37 cellular contexts compared by ENCODE assay signal in genomic region chr6:118971682-118972081, GRCh38.
"Had no signal": no experiment of that assay in that cellular context is flagged by ENCODE, and none has a peak within 500 bp of the region (broad histone marks: within the 10 kb centered on the region; RNA-seq: fewer than 3 reads in every experiment).

No MANE protein-coding gene starts in this region.

- H3K27ac Mint-ChIP-seq: activated CD4-positive, alpha-beta memory T cell treated with anti-CD3 and anti-CD28 coated beads, Interleukin-2, amount 10 ng/mL, durations not matched to agents 7 days and 5 days; activated CD4-positive, alpha-beta T cell treated with anti-CD3 and anti-CD28 coated beads for 36 hours; activated CD4-positive, alpha-beta T cell treated with anti-CD3 and anti-CD28 coated beads, Interleukin-2, amount 10 ng/mL, durations not matched to agents 7 days and 5 days; activated CD8-positive, alpha-beta memory T cell treated with anti-CD3 and anti-CD28 coated beads, Interleukin-2, amount 10 ng/mL, durations not matched to agents 7 days and 5 days; activated CD8-positive, alpha-beta T cell treated with anti-CD3 and anti-CD28 coated beads, Interleukin-2, amount 10 ng/mL, durations not matched to agents 7 days and 5 days; activated naive CD4-positive, alpha-beta T cell treated with anti-CD3 and anti-CD28 coated beads for 36 hours; activated naive CD4-positive, alpha-beta T cell treated with anti-CD3 and anti-CD28 coated beads, Interleukin-2, amount 50 U/mL, for 72 hours; activated naive CD8-positive, alpha-beta T cell treated with anti-CD3 and anti-CD28 coated beads for 36 hours; activated T-cell treated with anti-CD3 and anti-CD28 coated beads, Interleukin-2, amount 50 U/mL, for 24 hours; activated T-helper 2 cell treated with anti-CD3 and anti-CD28 coated beads, Interferon-gamma antibody, Interleukin-2, Interleukin-4, amounts not matched to agents 10 μg/mL and 5 μg/mL and 100 μg/mL, durations not matched to agents 14 hours and 24 hours and 36 hours; T-helper 1 cell treated with Interleukin-12 subunit alpha and Interleukin-12 subunit beta and Interleukin-4 antibody, amounts not matched to agents 30 μg/mL and 1 μg/mL, for 36 hours; T-helper 2 cell treated with Interferon-gamma antibody and Interleukin-4, amounts not matched to agents 5 μg/mL and 100 μg/mL, for 36 hours had no signal

- H3K27ac ChIP-seq: adrenal gland, body of pancreas, brain microvascular endothelial cell, cardiac muscle cell, VCaP had no signal

- H3K9me3 Mint-ChIP-seq: activated CD4-positive, alpha-beta memory T cell treated with anti-CD3 and anti-CD28 coated beads, Interleukin-2, amount 10 ng/mL, durations not matched to agents 7 days and 5 days; activated CD4-positive, alpha-beta T cell treated with anti-CD3 and anti-CD28 coated beads, Interleukin-2, amount 10 ng/mL, durations not matched to agents 7 days and 5 days; activated naive CD4-positive, alpha-beta T cell treated with anti-CD3 and anti-CD28 coated beads for 36 hours; activated naive CD4-positive, alpha-beta T cell treated with anti-CD3 and anti-CD28 coated beads, Interleukin-2, amount 50 U/mL, for 72 hours; activated naive CD8-positive, alpha-beta T cell treated with anti-CD3 and anti-CD28 coated beads for 36 hours; activated T-cell treated with anti-CD3 and anti-CD28 coated beads, Interleukin-2, amount 50 U/mL, for 24 hours; activated T-helper 2 cell treated with anti-CD3 and anti-CD28 coated beads, Interferon-gamma antibody, Interleukin-2, Interleukin-4, amounts not matched to agents 10 μg/mL and 5 μg/mL and 100 μg/mL, durations not matched to agents 14 hours and 24 hours and 36 hours; central memory CD8-positive, alpha-beta T cell; T-helper 1 cell treated with Interleukin-12 subunit alpha and Interleukin-12 subunit beta and Interleukin-4 antibody, amounts not matched to agents 30 μg/mL and 1 μg/mL, for 36 hours; T-helper 2 cell treated with Interferon-gamma antibody and Interleukin-4, amounts not matched to agents 5 μg/mL and 100 μg/mL, for 36 hours had no signal

- H3K36me3 Mint-ChIP-seq: activated CD8-positive, alpha-beta memory T cell treated with anti-CD3 and anti-CD28 coated beads, Interleukin-2, amount 10 ng/mL, durations not matched to agents 7 days and 5 days; activated naive CD4-positive, alpha-beta T cell treated with anti-CD3 and anti-CD28 coated beads, Interleukin-2, amount 50 U/mL, for 72 hours; activated naive CD8-positive, alpha-beta T cell treated with anti-CD3 and anti-CD28 coated beads for 36 hours had no signal

- ATAC-seq: activated CD4-positive, alpha-beta T cell treated with anti-CD3 and anti-CD28 coated beads for 36 hours; activated CD4-positive, CD25-positive, alpha-beta regulatory T cell treated with anti-CD3 and anti-CD28 coated beads, Interleukin-2, amount 50 U/mL, for 24 hours; activated CD8-positive, alpha-beta memory T cell treated with anti-CD3 and anti-CD28 coated beads, Interleukin-2, amount 10 ng/mL, durations not matched to agents 7 days and 5 days; activated CD8-positive, alpha-beta T cell treated with anti-CD3 and anti-CD28 coated beads, Interleukin-2, amount 10 ng/mL, durations not matched to agents 7 days and 5 days; activated naive CD4-positive, alpha-beta T cell treated with anti-CD3 and anti-CD28 coated beads, Interleukin-2, amount 50 U/mL, for 72 hours; body of pancreas had no signal

- H3K9me3 ChIP-seq: adrenal gland, body of pancreas had no signal

- H3K27me3 ChIP-seq: adrenal gland, body of pancreas, brain microvascular endothelial cell, cardiac muscle cell had no signal

- H3K4me1 ChIP-seq: adrenal gland, body of pancreas had no signal

- H3K4me3 Mint-ChIP-seq: activated CD4-positive, alpha-beta memory T cell treated with anti-CD3 and anti-CD28 coated beads, Interleukin-2, amount 10 ng/mL, durations not matched to agents 7 days and 5 days; activated CD4-positive, alpha-beta T cell treated with anti-CD3 and anti-CD28 coated beads for 36 hours; activated CD4-positive, alpha-beta T cell treated with anti-CD3 and anti-CD28 coated beads, Interleukin-2, amount 10 ng/mL, durations not matched to agents 7 days and 5 days; activated CD8-positive, alpha-beta memory T cell treated with anti-CD3 and anti-CD28 coated beads, Interleukin-2, amount 10 ng/mL, durations not matched to agents 7 days and 5 days; activated CD8-positive, alpha-beta T cell treated with anti-CD3 and anti-CD28 coated beads, Interleukin-2, amount 10 ng/mL, durations not matched to agents 7 days and 5 days; activated naive CD4-positive, alpha-beta T cell treated with anti-CD3 and anti-CD28 coated beads for 36 hours; activated naive CD8-positive, alpha-beta T cell treated with anti-CD3 and anti-CD28 coated beads for 36 hours; activated T-cell treated with anti-CD3 and anti-CD28 coated beads, Interleukin-2, amount 50 U/mL, for 24 hours; central memory CD8-positive, alpha-beta T cell; T-helper 1 cell treated with Interleukin-12 subunit alpha and Interleukin-12 subunit beta and Interleukin-4 antibody, amounts not matched to agents 30 μg/mL and 1 μg/mL, for 36 hours; T-helper 2 cell treated with Interferon-gamma antibody and Interleukin-4, amounts not matched to agents 5 μg/mL and 100 μg/mL, for 36 hours had no signal

- H3K4me3 ChIP-seq: adrenal gland, body of pancreas, cardiac muscle cell had no signal

- H3K4me1 Mint-ChIP-seq: activated CD4-positive, alpha-beta memory T cell treated with anti-CD3 and anti-CD28 coated beads, Interleukin-2, amount 10 ng/mL, durations not matched to agents 7 days and 5 days; activated CD4-positive, alpha-beta T cell treated with anti-CD3 and anti-CD28 coated beads for 36 hours; activated CD4-positive, alpha-beta T cell treated with anti-CD3 and anti-CD28 coated beads, Interleukin-2, amount 10 ng/mL, durations not matched to agents 7 days and 5 days; activated CD8-positive, alpha-beta memory T cell treated with anti-CD3 and anti-CD28 coated beads, Interleukin-2, amount 10 ng/mL, durations not matched to agents 7 days and 5 days; central memory CD8-positive, alpha-beta T cell had no signal

- H3K27me3 Mint-ChIP-seq: activated CD4-positive, alpha-beta memory T cell treated with anti-CD3 and anti-CD28 coated beads, Interleukin-2, amount 10 ng/mL, durations not matched to agents 7 days and 5 days; activated CD4-positive, alpha-beta T cell treated with anti-CD3 and anti-CD28 coated beads for 36 hours; activated CD4-positive, alpha-beta T cell treated with anti-CD3 and anti-CD28 coated beads, Interleukin-2, amount 10 ng/mL, durations not matched to agents 7 days and 5 days; activated CD8-positive, alpha-beta memory T cell treated with anti-CD3 and anti-CD28 coated beads, Interleukin-2, amount 10 ng/mL, durations not matched to agents 7 days and 5 days; activated naive CD8-positive, alpha-beta T cell treated with anti-CD3 and anti-CD28 coated beads for 36 hours; activated T-cell treated with anti-CD3 and anti-CD28 coated beads, Interleukin-2, amount 50 U/mL, for 24 hours; central memory CD8-positive, alpha-beta T cell had no signal

- H3K36me3 ChIP-seq: adrenal gland, brain microvascular endothelial cell, cardiac muscle cell had no signal

- DNase-seq: activated CD4-positive, alpha-beta memory T cell treated with anti-CD3 and anti-CD28 coated beads, Interleukin-2, amount 10 ng/mL, durations not matched to agents 7 days and 5 days; activated CD4-positive, alpha-beta T cell treated with anti-CD3 and anti-CD28 coated beads for 1 hour; activated CD4-positive, alpha-beta T cell treated with anti-CD3 and anti-CD28 coated beads for 36 hours; activated CD4-positive, alpha-beta T cell treated with anti-CD3 and anti-CD28 coated beads for 48 hours; activated CD4-positive, alpha-beta T cell treated with anti-CD3 and anti-CD28 coated beads, Interleukin-2, amount 10 ng/mL, durations not matched to agents 7 days and 5 days; activated CD4-positive, alpha-beta T cell treated with anti-CD3 and anti-CD28 coated beads, Interleukin-2, amount 50 U/mL, for 48 hours; activated CD4-positive, CD25-positive, alpha-beta regulatory T cell; activated CD8-positive, alpha-beta memory T cell treated with anti-CD3 and anti-CD28 coated beads for 24 hours; activated CD8-positive, alpha-beta memory T cell treated with anti-CD3 and anti-CD28 coated beads, Interleukin-2, amount 10 ng/mL, durations not matched to agents 7 days and 5 days; activated CD8-positive, alpha-beta memory T cell treated with anti-CD3 and anti-CD28 coated beads, Interleukin-2, amount 50 U/mL, for 48 hours; activated CD8-positive, alpha-beta T cell treated with anti-CD3 and anti-CD28 coated beads, Interleukin-2, amount 10 ng/mL, durations not matched to agents 7 days and 5 days; activated effector memory CD4-positive, alpha-beta T cell treated with Interleukin-2 at 50 U/mL for 16 hours; activated gamma-delta T cell treated with Interleukin-2 at 50 U/mL for 16 hours; activated naive CD4-positive, alpha-beta T cell; activated naive CD4-positive, alpha-beta T cell treated with anti-CD3 and anti-CD28 coated beads for 36 hours; activated naive CD4-positive, alpha-beta T cell treated with anti-CD3 and anti-CD28 coated beads, Interleukin-2, amount 50 U/mL, for 16 hours; activated naive CD8-positive, alpha-beta T cell treated with anti-CD3 and anti-CD28 coated beads for 36 hours; activated T-cell treated with anti-CD3 and anti-CD28 coated beads, Interleukin-2, amount 50 U/mL, for 24 hours; activated T-cell treated with anti-CD3 and anti-CD28 coated beads, Interleukin-2, amount 50 U/mL, for 48 hours; adrenal gland; amniotic stem cell; aorta; body of pancreas; brain microvascular endothelial cell; caudate nucleus; cerebellar nuclear complex; T-helper 1 cell; T-helper 2 cell; T-helper 9 cell had no signal
